ENCODE assay signal across 8 cellular contexts in the genomic region with DNA sequence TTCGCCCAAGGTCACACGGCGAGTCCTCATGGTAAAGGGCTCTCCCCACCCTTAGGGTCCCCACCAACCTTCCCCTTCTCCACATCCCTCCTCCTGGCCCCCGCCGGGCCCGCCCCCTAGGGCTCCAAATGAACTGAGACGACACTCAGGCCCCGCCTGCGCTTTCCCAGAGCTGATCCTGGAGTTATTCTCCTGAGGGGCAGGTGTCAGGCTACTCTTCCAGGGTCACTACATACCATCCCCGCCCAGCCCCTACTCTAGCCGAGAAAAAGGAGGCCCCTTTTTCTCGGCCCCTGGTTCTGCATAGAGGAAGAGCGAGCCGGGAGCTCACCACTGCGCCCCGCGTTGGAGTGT. TPM values are rescaled to one million over a fixed set of nuclear protein-coding genes. Genes with fewer than 3 reads are reported as not detected.
DNase-seq lines count a peak whose midpoint lies in the region; ATAC-seq and TF ChIP-seq lines count a peak whose summit lies in the region.

No MANE protein-coding gene starts in this region.

- H3K79me2 ChIP-seq in osteoblast (ENCODE audit: insufficient read depth, low read length): peaks cover 58% of the 10 kb centered on the region

- H3K4me2 ChIP-seq in osteoblast (ENCODE audit: insufficient read depth, low read length): peak overlapping the region; percentile 99

- peak; percentile 18 for DNase-seq in activated T-cell treated with anti-CD3 and anti-CD28 coated beads for 48 hours (ENCODE audit: low read depth)
- no peak for DNase-seq in fibroblast of villous mesenchyme (ENCODE audit: low read depth)
- no peak for DNase-seq in osteoblast (ENCODE audit: insufficient read length, low spot score, missing footprints)
- no peak for DNase-seq in DMS153 treated with DMSO at 0.1 percent for 48 hours (lab: John Stamatoyannopoulos, UW; ENCODE audit: unreplicated experiment)
- no peak for DNase-seq in NCI-H526 treated with DMSO at 0.1 percent for 48 hours (lab: John Stamatoyannopoulos, UW)
- no peak for DNase-seq in NCI-H128 (lab: John Stamatoyannopoulos, UW; ENCODE audit: unreplicated experiment)

- H3K27me3 ChIP-seq in osteoblast (ENCODE audit: insufficient read depth, low read length): no peaks in the 10 kb centered on the region

- peak overlapping the region; percentile 82 for H3K27ac ChIP-seq in osteoblast (ENCODE audit: low read depth, low read length)

- peaks cover 10% of the 10 kb centered on the region for H4K20me1 ChIP-seq in osteoblast (ENCODE audit: insufficient read depth, low read length)

- H3K9me3 ChIP-seq in osteoblast (ENCODE audit: low read depth, low read length): no peaks in the 10 kb centered on the region

- TF ChIP-seq CTCF in fibroblast of villous mesenchyme (IDR thresholded peaks at IDR 0.05; ENCODE audit: insufficient read depth, low read depth, low read length): no peak
- no peak for TF ChIP-seq CTCF in osteoblast (IDR thresholded peaks at IDR 0.05; ENCODE audit: extremely low read depth, low read depth, low read length)

- peaks cover 17% of the 10 kb centered on the region for H3K36me3 ChIP-seq in osteoblast (ENCODE audit: insufficient read depth, low read length)

- peaks cover 15% of the 10 kb centered on the region for H3K4me1 ChIP-seq in osteoblast (ENCODE audit: insufficient read depth, low read length)

- H3K4me3 ChIP-seq in fibroblast of villous mesenchyme (ENCODE audit: low read depth, low read length) (peak overlapping the region; percentile 89), osteoblast (ENCODE audit: insufficient read depth, low read length) (peak overlapping the region; percentile 90)

- H2AFZ ChIP-seq in osteoblast (ENCODE audit: low read length): peak overlapping the region; percentile 78

- ATAC-seq in GM19395 (IDR thresholded peaks at IDR 0.05; ENCODE audit: unreplicated experiment) (peak; percentile 26), HG03521 (IDR thresholded peaks at IDR 0.05; ENCODE audit: unreplicated experiment) (peak; percentile 5)

RNA-seq across cellular contexts. Expression of a gene that starts 0.3 kb away (rescaled TPM):
- 21.6 and 23.3 TPM in 2 replicates for total RNA-seq in fibroblast of villous mesenchyme
- 20.3 and 22.1 TPM in 2 replicates for total RNA-seq in osteoblast

RNA-seq across cellular contexts. Expression of a gene that starts 18.6 kb away (rescaled TPM):
- 198 and 272 TPM in 2 replicates for total RNA-seq in fibroblast of villous mesenchyme
- 174 and 183 TPM in 2 replicates for total RNA-seq in osteoblast
